In the genomic region with DNA sequence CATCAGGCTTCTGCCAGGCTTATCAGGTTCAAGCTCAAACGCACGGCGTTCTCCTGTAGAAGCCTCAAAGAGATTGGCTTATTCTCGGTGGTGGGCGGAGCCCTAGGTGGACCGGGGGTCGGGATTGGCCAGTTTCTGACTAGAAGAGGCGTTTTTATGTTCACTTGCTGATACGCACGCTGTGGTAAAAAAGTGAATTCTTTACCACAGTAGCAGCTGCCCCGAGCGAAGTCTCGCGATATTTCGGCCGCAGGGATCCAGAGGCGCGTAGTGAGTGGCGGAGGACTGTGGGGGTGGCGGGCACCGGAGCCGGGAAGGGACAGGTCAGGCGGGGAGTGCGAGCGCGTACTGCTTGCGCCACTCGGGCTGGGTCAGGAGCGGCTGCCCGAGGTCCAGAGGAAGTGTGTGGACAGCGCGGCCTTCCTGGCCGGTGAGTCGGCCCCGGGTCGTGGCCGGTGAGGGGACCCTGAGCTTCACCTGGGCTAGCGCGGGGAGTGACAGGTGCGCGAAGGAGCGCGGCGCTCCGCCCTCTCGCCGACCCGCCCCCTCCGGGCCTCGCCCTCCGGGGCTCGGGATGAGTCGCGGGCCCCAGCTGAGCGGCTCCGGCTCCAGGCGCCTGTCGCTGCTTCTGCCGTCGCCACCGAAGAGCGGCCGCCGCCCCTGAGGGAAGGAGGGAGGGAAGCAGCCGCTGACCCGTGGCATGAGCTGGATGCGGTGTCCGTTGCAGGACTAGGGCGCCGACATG, we compare ENCODE assay signal across 8 cellular contexts. TPM values are rescaled to one million over a fixed set of nuclear protein-coding genes. Genes with fewer than 3 reads are reported as not detected.
DNase-seq lines count a peak whose midpoint lies in the region; ATAC-seq, FAIRE-seq and TF ChIP-seq lines count a peak whose summit lies in the region.

A gene with protein sequence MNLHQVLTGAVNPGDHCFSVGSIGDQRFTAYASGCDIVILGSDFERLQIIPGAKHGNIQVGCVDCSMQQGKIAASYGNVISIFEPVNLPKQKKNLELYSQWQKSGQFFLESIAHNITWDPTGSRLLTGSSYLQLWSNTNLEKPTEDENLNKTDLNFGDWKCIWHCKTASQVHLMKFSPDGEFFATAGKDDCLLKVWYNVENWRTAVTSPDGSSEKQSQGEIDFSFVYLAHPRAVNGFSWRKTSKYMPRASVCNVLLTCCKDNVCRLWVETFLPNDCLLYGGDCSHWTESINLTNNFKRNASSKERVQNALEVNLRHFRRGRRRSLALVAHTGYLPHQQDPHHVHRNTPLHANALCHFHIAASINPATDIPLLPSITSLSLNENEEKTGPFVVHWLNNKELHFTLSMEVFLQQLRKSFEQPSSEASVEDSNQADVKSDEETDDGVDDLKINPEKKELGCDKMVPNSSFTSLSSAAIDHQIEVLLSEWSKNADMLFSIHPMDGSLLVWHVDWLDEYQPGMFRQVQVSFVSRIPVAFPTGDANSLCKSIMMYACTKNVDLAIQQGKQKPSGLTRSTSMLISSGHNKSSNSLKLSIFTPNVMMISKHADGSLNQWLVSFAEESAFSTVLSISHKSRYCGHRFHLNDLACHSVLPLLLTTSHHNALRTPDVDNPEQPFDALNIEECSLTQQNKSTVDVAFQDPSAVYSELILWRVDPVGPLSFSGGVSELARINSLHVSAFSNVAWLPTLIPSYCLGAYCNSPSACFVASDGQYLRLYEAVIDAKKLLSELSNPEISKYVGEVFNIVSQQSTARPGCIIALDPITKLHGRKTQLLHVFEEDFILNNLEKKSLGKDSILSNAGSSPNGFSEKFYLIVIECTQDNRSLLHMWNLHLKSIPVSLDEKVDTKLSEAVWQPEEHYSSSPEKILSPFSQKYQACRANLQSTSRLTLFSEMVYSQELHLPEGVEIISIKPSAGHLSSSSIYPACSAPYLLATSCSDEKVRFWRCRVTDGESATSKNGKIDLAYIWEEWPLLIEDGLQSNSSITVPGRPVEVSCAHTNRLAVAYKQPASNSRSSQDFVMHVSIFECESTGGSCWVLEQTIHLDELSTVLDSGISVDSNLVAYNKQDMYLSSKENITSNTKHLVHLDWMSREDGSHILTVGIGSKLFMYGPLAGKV (N-terminal part only) (plus strand): TSS at position 260 of the 745 bp plus-strand sequence. CDS start 483 bp downstream, at position 743.

- H3K27ac ChIP-seq in KOPT-K1 (ENCODE audit: low read depth, low read length, poor library complexity, severe bottlenecking): peak within 1 kb of the TSS; percentile 76
- H3K27ac ChIP-seq in esophagus muscularis mucosa (replicated peaks in 1 of 4): peak within 1 kb of the TSS; percentile 96 to 99 (median 98)
- H3K27ac ChIP-seq in muscle layer of duodenum (ENCODE audit: low read length): peak within 1 kb of the TSS; percentile 99

- intact Hi-C loops in esophagus muscularis mucosa (cut with DNase I): loop anchor here (2.0 to 10.0 kb wide), 3 partner anchors 82 to 344 kb away; a partner anchor contains a TSS

- peak; percentile 75 for ATAC-seq in GM21786 (IDR thresholded peaks at IDR 0.05; ENCODE audit: unreplicated experiment)
- peak; percentile 85 to 86 for ATAC-seq in activated T-cell treated with anti-CD3 and anti-CD28 coated beads, Interleukin-2, amount 50 U/mL, for 72 hours (replicated peaks in 1 of 2)

- H3K4me1 Mint-ChIP-seq in activated T-cell treated with anti-CD3 and anti-CD28 coated beads, Interleukin-2, amount 50 U/mL, for 72 hours (ENCODE audit: low read depth): peaks cover 30% of the 10 kb centered on the region

- WGBS in esophagus muscularis mucosa: under 1% methylated on average over 33 of the region's 70 CpGs

- DNase-seq in DMS53 treated with DMSO at 0.1 percent for 48 hours (lab: John Stamatoyannopoulos, UW; ENCODE audit: unreplicated experiment): peak; percentile 98
- DNase-seq in RCC 7860 (ENCODE audit: low spot score): peak; percentile 98
- DNase-seq in activated T-cell treated with anti-CD3 and anti-CD28 coated beads, Interleukin-2, amount 50 U/mL, for 72 hours: peak; percentile 97 to 99
- DNase-seq in esophagus muscularis mucosa (ENCODE audit: extremely low spot score): peak; percentile 100
- DNase-seq in stimulated activated CD8-positive, alpha-beta memory T cell treated with anti-CD3 and anti-CD28 coated beads, Interleukin-7, amount 100 ng/mL, for 4 hours (ENCODE audit: low read depth in 2 of 2): peak; percentile 95 to 98

- H3K36me3 Mint-ChIP-seq in activated T-cell treated with anti-CD3 and anti-CD28 coated beads, Interleukin-2, amount 50 U/mL, for 72 hours (ENCODE audit: insufficient read depth in 2 of 2): peaks cover 1 to 2% of the 10 kb centered on the region in 2 donors

- TF ChIP-seq CTCF in esophagus muscularis mucosa (IDR thresholded peaks at IDR 0.05): no peak

- TF ChIP-seq POLR2A in esophagus muscularis mucosa (IDR thresholded peaks at IDR 0.05; ENCODE audit: low read depth): peak; percentile 78

- H3K27me3 ChIP-seq in esophagus muscularis mucosa (no peaks in the 10 kb centered on the region), muscle layer of duodenum (ENCODE audit: low read depth, low read length) (no peaks in the 10 kb centered on the region)

- H3K4me3 ChIP-seq in esophagus muscularis mucosa (peak within 1 kb of the TSS; percentile 84 to 97 (median 95)), muscle layer of duodenum (ENCODE audit: low read depth in 1 of 2, low read length in 2 of 2) (peak within 1 kb of the TSS; percentile 81 to 98)

- no peaks in the 10 kb centered on the region for H3K9me3 ChIP-seq in KOPT-K1 (ENCODE audit: insufficient read depth, low read length, poor library complexity, severe bottlenecking)
- H3K9me3 ChIP-seq in esophagus muscularis mucosa: no peaks in the 10 kb centered on the region
- no peaks in the 10 kb centered on the region for H3K9me3 ChIP-seq in muscle layer of duodenum (ENCODE audit: control insufficient read depth in 1 of 2, low read length in 2 of 2)

- TF ChIP-seq EP300 in esophagus muscularis mucosa (IDR thresholded peaks at IDR 0.05): no peak

- H3K27ac Mint-ChIP-seq in activated T-cell treated with anti-CD3 and anti-CD28 coated beads, Interleukin-2, amount 50 U/mL, for 72 hours: peak within 1 kb of the TSS; percentile 98

- peak; percentile 88 for FAIRE-seq in RCC 7860 (lab: Jason Lieb, UNC)

- H3K4me3 Mint-ChIP-seq in activated T-cell treated with anti-CD3 and anti-CD28 coated beads, Interleukin-2, amount 50 U/mL, for 72 hours: peak within 1 kb of the TSS; percentile 95 to 97

- no peaks in the 10 kb centered on the region for H3K9me3 Mint-ChIP-seq in activated T-cell treated with anti-CD3 and anti-CD28 coated beads, Interleukin-2, amount 50 U/mL, for 72 hours

- peaks cover 21 to 46% (median 35%) of the 10 kb centered on the region in 4 donors for H3K4me1 ChIP-seq in esophagus muscularis mucosa
- peaks cover 4 to 26% of the 10 kb centered on the region in 2 donors for H3K4me1 ChIP-seq in muscle layer of duodenum (ENCODE audit: control insufficient read depth in 1 of 2, insufficient read depth in 2 of 2, low read length in 2 of 2)

- no peaks in the 10 kb centered on the region for H3K27me3 Mint-ChIP-seq in activated T-cell treated with anti-CD3 and anti-CD28 coated beads, Interleukin-2, amount 50 U/mL, for 72 hours (ENCODE audit: low read depth)

- H3K36me3 ChIP-seq in KOPT-K1 (ENCODE audit: insufficient read depth, low read length) (no peaks in the 10 kb centered on the region), esophagus muscularis mucosa (no peaks in the 10 kb centered on the region), muscle layer of duodenum (ENCODE audit: control insufficient read depth in 1 of 2, insufficient read depth in 2 of 2, low read length in 2 of 2) (no peaks in the 10 kb centered on the region)

RNA-seq across cellular contexts. Expression of the gene that starts here (rescaled TPM):
- total RNA-seq in activated T-cell treated with anti-CD3 and anti-CD28 coated beads, Interleukin-2, amount 50 U/mL, for 72 hours: 10 to 100 TPM; 34.8 to 43.6 TPM
- total RNA-seq in esophagus muscularis mucosa: 10 to 100 TPM; 36.3 to 65.6 (median 39.9) TPM

Comparison
In these comparisons a context has a peak if more than half of its experiments do, and no peak if none do; other contexts are left out.
1. Peak in every context shown above with its lines: DNase-seq, ATAC-seq, H3K4me3 ChIP-seq and H3K27ac ChIP-seq.